ENCODE assay signal across 8 cellular contexts in the genomic region with DNA sequence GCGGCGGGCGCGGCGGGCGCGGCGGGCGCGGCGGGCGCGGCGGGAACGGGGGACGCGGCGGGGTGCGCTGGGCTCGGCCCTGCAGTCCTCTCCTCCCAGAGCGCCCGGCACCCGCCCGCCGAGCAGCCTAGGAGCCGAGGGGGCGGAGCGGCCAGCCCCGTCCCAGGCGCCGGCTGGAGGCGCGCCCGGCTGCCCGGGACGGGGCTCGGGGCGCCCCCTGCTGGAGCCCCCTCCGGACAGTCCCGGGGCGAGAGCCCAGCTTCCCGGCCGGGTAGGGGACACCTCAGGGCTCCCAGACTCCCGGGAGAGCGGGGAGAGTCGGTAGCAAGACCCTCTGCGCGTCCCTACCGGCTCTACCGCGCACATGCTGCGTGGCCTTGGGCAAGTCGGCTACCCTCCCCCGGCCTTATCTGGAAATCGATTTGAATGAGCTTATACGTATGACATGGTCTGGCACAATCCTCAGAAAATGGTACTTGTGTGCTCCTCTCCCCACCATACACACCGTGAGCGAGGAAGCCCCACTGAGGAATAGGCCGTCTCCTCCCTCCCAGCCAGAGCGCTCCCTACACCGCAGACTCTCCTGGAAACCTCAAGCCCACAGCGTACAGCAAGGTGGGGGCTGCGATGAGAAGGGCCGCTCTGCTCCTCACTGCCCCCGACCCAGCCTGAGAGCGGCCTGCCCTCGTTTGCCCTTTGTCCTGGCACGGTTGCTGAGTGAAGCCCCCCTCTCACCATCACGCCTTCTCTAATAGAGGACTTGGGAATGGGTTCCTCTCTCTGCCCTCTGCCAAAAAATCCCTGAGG. TPM values are rescaled to one million over a fixed set of nuclear protein-coding genes. Genes with fewer than 3 reads are reported as not detected.
DNase-seq lines count a peak whose midpoint lies in the region; ATAC-seq, FAIRE-seq and TF ChIP-seq lines count a peak whose summit lies in the region.

A gene (minus strand): TSS at position 139 of the 807 bp plus-strand sequence. CDS start 6,224 bp downstream, outside the sequence.

- H3K18ac ChIP-seq in H1 (ENCODE audit: extremely low read depth, low read length) (peak within 1 kb of the TSS; percentile 68), mesendoderm (ENCODE audit: low read length) (no peak within 1 kb of the TSS)

- H2AK5ac ChIP-seq in H1 (ENCODE audit: low read depth, low read length) (no peak within 1 kb of the TSS), mesendoderm (ENCODE audit: low read length) (no peak within 1 kb of the TSS)

- H2BK15ac ChIP-seq in H1 (ENCODE audit: low read length): peak within 1 kb of the TSS; percentile 37; the same call in 1 of the 2 replicates
- no peak within 1 kb of the TSS for H2BK15ac ChIP-seq in mesendoderm (replicated peaks; ENCODE audit: low read depth)

- H3K4me2 ChIP-seq in H1 (ENCODE audit: insufficient read depth in 1 of 2, low read depth in 2 of 2, low read length in 2 of 2) (peak within 1 kb of the TSS; percentile 72 to 83), mesendoderm (ENCODE audit: low read length) (peak within 1 kb of the TSS; percentile 88)

- no peak within 1 kb of the TSS for H3K14ac ChIP-seq in H1 (ENCODE audit: insufficient read length)

- no peak for TF ChIP-seq POLR2A in H1 (IDR thresholded peaks at IDR 0.05; ENCODE audit: control extremely low read depth in 1 of 2, low read depth in 2 of 2, low read length in 2 of 2)

- H3K36me3 ChIP-seq in HEK293 (ENCODE audit: control insufficient read depth in 2 of 2, insufficient read depth in 1 of 2, low read length in 2 of 2) (no peaks in the 10 kb centered on the region), H1 (ENCODE audit: control insufficient read depth in 2 of 4, insufficient read depth in 4 of 4, low read length in 3 of 4) (no peaks in the 10 kb centered on the region), mesendoderm (ENCODE audit: control insufficient read depth, insufficient read depth, low read length) (no peaks in the 10 kb centered on the region)

- H4K8ac ChIP-seq in H1 (ENCODE audit: extremely low read depth, insufficient read depth, low read length) (peak within 1 kb of the TSS; percentile 76; the same call in 1 of the 2 replicates), mesendoderm (ENCODE audit: low read depth, low read length) (no peak within 1 kb of the TSS)

- peak within 1 kb of the TSS in 3 of 4 experiments; percentile 29 to 38 (median 34); a peak in 4 of 7 replicates for H3K9ac ChIP-seq in H1 (replicated peaks in 1 of 4; ENCODE audit: extremely low read depth in 1 of 4, low read depth in 3 of 4, low read length in 3 of 4)
- peak within 1 kb of the TSS; percentile 64 for H3K9ac ChIP-seq in mesendoderm (ENCODE audit: low read length)

- no peak within 1 kb of the TSS for H2BK120ac ChIP-seq in H1 (replicated peaks; ENCODE audit: low read depth, low read length)
- H2BK120ac ChIP-seq in mesendoderm (ENCODE audit: low read depth, low read length): no peak within 1 kb of the TSS

- H3K27me3 ChIP-seq in H1 (replicated peaks in 1 of 4; ENCODE audit: control insufficient read depth in 3 of 4, extremely low read depth in 1 of 4, insufficient read depth in 3 of 4, low read length in 3 of 4) (peaks cover 3 to 31% (median 19%) of the 10 kb centered on the region in 4 experiments; a peak in 6 of 7 replicates), mesendoderm (ENCODE audit: insufficient read depth, low read length, poor library complexity) (no peaks in the 10 kb centered on the region)

- H4K5ac ChIP-seq in H1 (ENCODE audit: insufficient read length, low read depth, low read length) (no peak within 1 kb of the TSS), mesendoderm (ENCODE audit: low read length) (no peak within 1 kb of the TSS)

- H3K56ac ChIP-seq in H1 (replicated peaks; ENCODE audit: insufficient read length, low read depth, low read length) (no peak within 1 kb of the TSS), mesendoderm (ENCODE audit: low read length) (peak within 1 kb of the TSS; percentile 83)

- no peaks in the 10 kb centered on the region for H4K20me1 ChIP-seq in H1 (replicated peaks in 1 of 2; ENCODE audit: control insufficient read depth in 1 of 2, insufficient read depth in 2 of 2, low read length in 2 of 2)

- H2AFZ ChIP-seq in H1 (ENCODE audit: low read length): peak within 1 kb of the TSS; percentile 91

- DNase-seq in GDM1 (lab: John Stamatoyannopoulos, UW) (peak; percentile 27), NCI-H82 (lab: John Stamatoyannopoulos, UW) (peak; percentile 85), H1 (ENCODE audit: low read depth in 1 of 2, low spot score in 2 of 2) (peak in 1 of 2 experiments; percentile 86), mesendoderm (peak; percentile 57)
- peak; percentile 32 to 45 for DNase-seq in activated CD8-positive, alpha-beta memory T cell treated with anti-CD3 and anti-CD28 coated beads for 4 hours (ENCODE audit: low read depth in 2 of 2)
- peak; percentile 24 for DNase-seq in stimulated activated CD8-positive, alpha-beta memory T cell treated with anti-CD3 and anti-CD28 coated beads, Interleukin-12 subunit alpha, Interleukin-12 subunit beta, amount 100 ng/mL, for 24 hours (ENCODE audit: extremely low read depth)

- POLR2A ChIA-PET in HEK293 (lab: Yijun Ruan, JAX): interaction anchor here (1.0 to 1.2 kb wide), 2 partner anchors 8 to 363 kb away, joined by 3 to 4 read pairs; no protein-coding TSS in a partner anchor
- POLR2A ChIA-PET in H1 (lab: Charles Lee; ENCODE audit: partially characterized antibody): interaction anchor here (1.1 to 1.5 kb wide), 3 partner anchors 13 to 282 kb away, joined by 3 to 4 read pairs (median 3); no protein-coding TSS in a partner anchor

- no peak within 1 kb of the TSS for H4K91ac ChIP-seq in H1 (replicated peaks; ENCODE audit: insufficient read length, low read length)

- H2BK5ac ChIP-seq in H1 (ENCODE audit: low read depth, low read length) (no peak within 1 kb of the TSS), mesendoderm (ENCODE audit: low read length) (no peak within 1 kb of the TSS)

- H3K79me2 ChIP-seq in H1 (ENCODE audit: control insufficient read depth in 1 of 2, insufficient read depth in 2 of 2, low read length in 2 of 2) (no peaks in the 10 kb centered on the region), mesendoderm (ENCODE audit: control insufficient read depth, insufficient read depth, low read length) (no peaks in the 10 kb centered on the region)

- H2BK12ac ChIP-seq in H1 (ENCODE audit: low read depth, low read length): 0 out of 2 replicates have a peak within 1 kb of the TSS, but pooled peaks have one; percentile 18

- TF ChIP-seq RAD21 in H1 (IDR thresholded peaks at IDR 0.05 in 1 of 2, conservative IDR thresholded peaks at IDR 0.05 in 1 of 2; ENCODE audit: low read depth in 2 of 2, low read length in 2 of 2): peak; percentile 46 to 75

- no peak for TF ChIP-seq EP300 in H1 (IDR thresholded peaks at IDR 0.05; ENCODE audit: borderline replicate concordance in 1 of 2, low read depth in 2 of 2, low read length in 2 of 2)

- H3K9me3 ChIP-seq in HEK293 (ENCODE audit: control insufficient read depth, insufficient read depth, low read depth, low read length) (no peaks in the 10 kb centered on the region), H1 (ENCODE audit: insufficient read depth in 2 of 2, low read depth in 1 of 2, low read length in 1 of 2) (no peaks in the 10 kb centered on the region)

- no peak for FAIRE-seq in H1 (lab: Jason Lieb, UNC)

- H3K27ac ChIP-seq in HEK293 (ENCODE audit: extremely low read depth, low read depth, low read length) (no peak within 1 kb of the TSS; the same call in 1 of the 2 replicates), H1 (ENCODE audit: low read depth, low read length) (no peak within 1 kb of the TSS), mesendoderm (ENCODE audit: low read depth, low read length) (no peak within 1 kb of the TSS)

- no peak for ATAC-seq in HG03520 (IDR thresholded peaks at IDR 0.05; ENCODE audit: unreplicated experiment)

- H3K4me3 ChIP-seq in HEK293 (ENCODE audit: low read depth, low read length): peak within 1 kb of the TSS; percentile 36
- H3K4me3 ChIP-seq in H1 (ENCODE audit: extremely low read depth in 1 of 4, insufficient read depth in 2 of 4, low read depth in 3 of 4, low read length in 4 of 4): peak within 1 kb of the TSS; percentile 41 to 70 (median 48)
- H3K4me3 ChIP-seq in mesendoderm (ENCODE audit: low read length): no peak within 1 kb of the TSS

- WGBS in H1 (ENCODE audit: extremely low coverage in 1 of 2, insufficient coverage in 1 of 2, insufficient read length in 1 of 2, insufficient replicate concordance in 2 of 2, low coverage in 1 of 2, low lambda C conversion rate in 2 of 2, missing lambda C conversion rate in 1 of 2), 2 experiments: 12% methylated on average over 48 of the region's 69 CpGs; no CpG with 5 or more reads in 1 of the 2 experiments
- WGBS in mesendoderm (ENCODE audit: extremely low coverage, insufficient coverage, low lambda C conversion rate): no CpG with 5 or more reads among the region's 69 CpGs

- peaks cover 7% of the 10 kb centered on the region; the same call in 1 of the 2 replicates for H3K23me2 ChIP-seq in H1 (ENCODE audit: low read depth, low read length)

- CTCF ChIA-PET in HEK293 (lab: Yijun Ruan, JAX) (interaction anchor here (0.6 to 2.7 kb wide), 16 partner anchors 10 to 1712 kb away, joined by 3 to 19 read pairs (median 3); no protein-coding TSS in a partner anchor), H1 (lab: Charles Lee; ENCODE audit: partially characterized antibody) (interaction anchor here (0.8 to 9.6 kb wide), 24 partner anchors 8 to 423 kb away, joined by 3 to 82 read pairs (median 4); no protein-coding TSS in a partner anchor)

- H3K4ac ChIP-seq in H1 (replicated peaks; ENCODE audit: insufficient read length, low read depth, low read length): peak within 1 kb of the TSS; percentile 17
- H3K4ac ChIP-seq in mesendoderm (ENCODE audit: low read depth, low read length): no peak within 1 kb of the TSS

- H3K79me1 ChIP-seq in H1 (ENCODE audit: low read depth, low read length) (no peaks in the 10 kb centered on the region), mesendoderm (ENCODE audit: low read length) (no peaks in the 10 kb centered on the region)

- TF ChIP-seq CTCF in HEK293 (tag by site-specific recombination; IDR thresholded peaks at IDR 0.05): peak; percentile 31; the same call in 1 of the 2 replicates
- peak; percentile 53 to 78 (median 58) for TF ChIP-seq CTCF in H1 (IDR thresholded peaks at IDR 0.05; ENCODE audit: control extremely low read depth in 1 of 3, insufficient read depth in 1 of 3, low read depth in 1 of 3, low read length in 3 of 3)

- no peak within 1 kb of the TSS for H2BK20ac ChIP-seq in H1 (ENCODE audit: low read length)

- H3K23ac ChIP-seq in H1 (ENCODE audit: insufficient read length) (no peak within 1 kb of the TSS), mesendoderm (ENCODE audit: low read length) (no peak within 1 kb of the TSS)

- H3K4me1 ChIP-seq in HEK293 (ENCODE audit: control insufficient read depth, insufficient read depth, low read length): 0 out of 2 replicates have a peak, but pooled peaks cover 3% of the 10 kb centered on the region
- peaks cover 0 to 15% (median 5%) of the 10 kb centered on the region in 4 experiments; a peak in 4 of 7 replicates for H3K4me1 ChIP-seq in H1 (replicated peaks in 1 of 4; ENCODE audit: control insufficient read depth in 3 of 4, insufficient read depth in 4 of 4, low read length in 3 of 4)
- no peaks in the 10 kb centered on the region for H3K4me1 ChIP-seq in mesendoderm (ENCODE audit: control insufficient read depth, low read depth, low read length)

RNA-seq across cellular contexts. Expression of the gene that starts here (rescaled TPM):
- 2.2 and 2.9 TPM in 2 replicates for total RNA-seq in H1 (2021; fragmentation: NEBNext Ultra II Directional; extraction: Animal tissue kit (Norgen Biotek cat#: 25700))
- 1.8 and 2.4 TPM in 2 replicates for polyA plus RNA-seq in H1 (2011; rRNA removed)
- 1.8 TPM for polyA plus RNA-seq in H1 (2011; cell fraction: cytosol; rRNA removed)
- 3.4 TPM for polyA plus RNA-seq in H1 (2011; cell fraction: nucleus; rRNA removed)
- 1.2 to 2.1 TPM (median 1.8 TPM) in 4 replicates for polyA plus RNA-seq in H1 (2012, experiment 1 of 2)
- 0.75 TPM for polyA plus RNA-seq in H1 (2012, experiment 2 of 2)
- 0.69 TPM for polyA plus RNA-seq in H1 (2013, experiment 1 of 2)
- polyA plus RNA-seq in H1 (2013, experiment 2 of 2): 0.87 TPM
- 0.91 and 1.7 TPM in 2 replicates for polyA minus RNA-seq in H1 (2011; rRNA and poly(A)+ RNA removed)
- polyA minus RNA-seq in H1 (2011; cell fraction: cytosol; rRNA and poly(A)+ RNA removed): 2.6 TPM
- 3.2 TPM for polyA minus RNA-seq in H1 (2011; cell fraction: nucleus; rRNA and poly(A)+ RNA removed)
- 0.53 TPM for polyA plus RNA-seq in mesendoderm (2013, experiment 1 of 2)
- polyA plus RNA-seq in mesendoderm (2013, experiment 2 of 2): 0.49 TPM
